In the genomic region with DNA sequence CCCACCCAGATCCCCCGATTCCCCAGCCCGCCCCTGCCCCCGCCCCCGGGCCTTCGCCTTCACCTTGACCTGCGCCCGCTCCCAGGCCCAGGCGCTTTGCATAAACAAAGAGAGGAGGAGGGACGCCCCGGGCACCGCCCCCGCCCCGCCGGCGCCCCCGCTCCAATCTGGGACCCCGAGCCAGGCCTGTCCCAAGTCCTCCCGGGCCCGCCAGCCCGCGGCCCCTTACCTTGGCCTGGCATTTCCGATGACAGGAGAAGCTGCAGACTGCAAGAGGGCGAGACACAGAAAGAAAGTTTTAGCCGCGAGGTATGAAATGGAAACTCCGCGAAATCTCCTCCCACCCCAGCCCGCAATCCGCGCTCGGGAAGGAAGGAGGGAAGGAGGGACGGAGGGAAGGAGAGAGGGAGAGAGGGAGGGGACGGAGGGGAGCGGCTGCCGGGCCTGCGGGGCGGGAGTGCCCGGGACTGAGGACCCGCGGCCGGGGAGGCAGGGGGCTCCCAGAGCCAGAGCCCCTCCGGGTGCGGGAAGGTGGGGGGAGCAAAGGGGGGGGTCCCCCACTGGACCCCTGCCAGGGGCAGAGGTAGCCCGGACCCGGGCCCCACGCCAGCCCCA, we compare ENCODE assay signal across 9 cellular contexts. TPM values are rescaled to one million over a fixed set of nuclear protein-coding genes. Genes with fewer than 3 reads are reported as not detected.
DNase-seq lines count a peak whose midpoint lies in the region; ATAC-seq and TF ChIP-seq lines count a peak whose summit lies in the region.
"Had no signal": no experiment of that assay in that cellular context is flagged by ENCODE, and none has a peak within 500 bp of the region (broad histone marks: within the 10 kb centered on the region; RNA-seq: fewer than 3 reads in every experiment).

No MANE protein-coding gene starts in this region.

- in situ Hi-C loops in brain microvascular endothelial cell (cut with HindIII; ENCODE audit: low pct_ligation_motif_present, low sequenced_read_pairs): no loop called here

- H2AK5ac ChIP-seq in trophoblast cell (ENCODE audit: low read length): no peak overlapping the region

- H3K4me1 ChIP-seq in GM23338 (ENCODE audit: insufficient read depth): peaks cover 15% of the 10 kb centered on the region
- peaks cover 4 to 14% of the 10 kb centered on the region in 2 experiments for H3K4me1 ChIP-seq in trophoblast cell (ENCODE audit: control insufficient read depth in 1 of 2, insufficient read depth in 2 of 2, low read length in 2 of 2)
- H3K4me1 ChIP-seq in MM.1S (ENCODE audit: low read length): no peaks in the 10 kb centered on the region

- H3K36me3 Mint-ChIP-seq in GM23338 (ENCODE audit: low read depth): peaks cover 5% of the 10 kb centered on the region; the same call in 2 of the 3 replicates

- H3K9me2 ChIP-seq in GM23338 (ENCODE audit: insufficient read depth) (no peaks in the 10 kb centered on the region), MM.1S (replicated peaks; ENCODE audit: insufficient read depth, low read length) (no peaks in the 10 kb centered on the region)

- peak overlapping the region; percentile 93 for H3K4me2 ChIP-seq in GM23338
- peak overlapping the region; percentile 61 for H3K4me2 ChIP-seq in trophoblast cell (ENCODE audit: low read length)
- no peak overlapping the region for H3K4me2 ChIP-seq in MM.1S (ENCODE audit: low read depth, low read length)
- H3K4me2 ChIP-seq: BLaER1 treated with 17β-estradiol and CSF1 and Interleukin-3, amounts not matched to agents 10 nM and 100 nM had no signal

- H2AFZ ChIP-seq in GM23338: peak overlapping the region; percentile 95
- no peak overlapping the region for H2AFZ ChIP-seq in trophoblast cell (ENCODE audit: insufficient read depth, low read length, poor library complexity)
- no peak overlapping the region for H2AFZ ChIP-seq in MM.1S (ENCODE audit: low read length)

- H3K27ac ChIP-seq in GM23338 (ENCODE audit: low read depth): no peak overlapping the region
- H3K27ac ChIP-seq in brain microvascular endothelial cell: no peak overlapping the region
- no peak overlapping the region for H3K27ac ChIP-seq in trophoblast cell (ENCODE audit: low read depth, low read length)
- H3K27ac ChIP-seq in MM.1S (ENCODE audit: low read length): no peak overlapping the region
- H3K27ac ChIP-seq: BLaER1 treated with 17β-estradiol and CSF1 and Interleukin-3, amounts not matched to agents 10 nM and 100 nM had no signal

- H3K79me2 ChIP-seq in GM23338 (replicated peaks; ENCODE audit: insufficient read depth): no peaks in the 10 kb centered on the region
- no peaks in the 10 kb centered on the region for H3K79me2 ChIP-seq in trophoblast cell (ENCODE audit: control insufficient read depth, insufficient read depth, low read length, poor library complexity)
- no peaks in the 10 kb centered on the region for H3K79me2 ChIP-seq in MM.1S (ENCODE audit: low read length)

- no peak overlapping the region for H3K14ac ChIP-seq in trophoblast cell (ENCODE audit: low read length)

- peak overlapping the region; percentile 0 for H4K91ac ChIP-seq in trophoblast cell (ENCODE audit: low read depth, low read length)

- H3K79me1 ChIP-seq in trophoblast cell (ENCODE audit: low read length): no peaks in the 10 kb centered on the region

- peak; percentile 90 for ATAC-seq in GM23338
- no peak for ATAC-seq in GM19324 (IDR thresholded peaks at IDR 0.05; ENCODE audit: low FRiP score, unreplicated experiment)
- no peak for ATAC-seq in GM18870 (IDR thresholded peaks at IDR 0.05; ENCODE audit: unreplicated experiment)
- no peak for ATAC-seq in HG03039 (IDR thresholded peaks at IDR 0.05; ENCODE audit: unreplicated experiment)

- H4K8ac ChIP-seq in trophoblast cell (ENCODE audit: low read depth, low read length): no peak overlapping the region

- H3K9me3 ChIP-seq in trophoblast cell (ENCODE audit: insufficient read depth, low read depth, low read length) (peaks cover 3% of the 10 kb centered on the region), MM.1S (replicated peaks; ENCODE audit: insufficient read depth, low read length) (no peaks in the 10 kb centered on the region)

- H2BK120ac ChIP-seq in trophoblast cell (ENCODE audit: insufficient read depth, low read length, poor library complexity): no peak overlapping the region

- H3K27me3 ChIP-seq in GM23338 (ENCODE audit: insufficient read depth) (peaks cover 20% of the 10 kb centered on the region), brain microvascular endothelial cell (replicated peaks) (no peaks in the 10 kb centered on the region), trophoblast cell (ENCODE audit: insufficient read depth, low read length) (no peaks in the 10 kb centered on the region), MM.1S (replicated peaks; ENCODE audit: insufficient read depth, low read length) (no peaks in the 10 kb centered on the region)
- H3K27me3 ChIP-seq: BLaER1 treated with 17β-estradiol and CSF1 and Interleukin-3, amounts not matched to agents 10 nM and 100 nM had no signal

- H3K36me3 ChIP-seq in GM23338 (ENCODE audit: insufficient read depth) (no peaks in the 10 kb centered on the region), brain microvascular endothelial cell (replicated peaks) (no peaks in the 10 kb centered on the region), trophoblast cell (ENCODE audit: control insufficient read depth in 1 of 2, insufficient read depth in 2 of 2, low read length in 2 of 2) (no peaks in the 10 kb centered on the region), MM.1S (replicated peaks; ENCODE audit: insufficient read depth, low read length) (no peaks in the 10 kb centered on the region)

- no peak overlapping the region for H3K4ac ChIP-seq in trophoblast cell (ENCODE audit: low read depth, low read length)

- peaks cover 15% of the 10 kb centered on the region; the same call in 2 of the 3 replicates for H3K4me1 Mint-ChIP-seq in GM23338

- WGBS in trophoblast cell (ENCODE audit: extremely low coverage, insufficient coverage, insufficient read length): no CpG with 5 or more reads among the region's 46 CpGs

- H4K20me1 ChIP-seq in GM23338 (replicated peaks; ENCODE audit: insufficient read depth) (no peaks in the 10 kb centered on the region; the same call in none of the 2 replicates), MM.1S (ENCODE audit: insufficient read depth, low read length) (no peaks in the 10 kb centered on the region)

- H2BK5ac ChIP-seq in trophoblast cell (ENCODE audit: low read depth, low read length, poor library complexity): no peak overlapping the region

- H3K18ac ChIP-seq in trophoblast cell (ENCODE audit: low read length): no peak overlapping the region

- H3K23ac ChIP-seq in trophoblast cell (ENCODE audit: low read length): no peak overlapping the region

- H3K27ac Mint-ChIP-seq in GM23338: no peak overlapping the region

- no peak for TF ChIP-seq CTCF in GM23338 (conservative IDR thresholded peaks at IDR 0.05; ENCODE audit: low read depth in 2 of 2)
- no peak for TF ChIP-seq CTCF in brain microvascular endothelial cell (IDR thresholded peaks at IDR 0.05; ENCODE audit: low read depth, low read length, missing control alignments)
- TF ChIP-seq CTCF in MM.1S (IDR thresholded peaks at IDR 0.05; ENCODE audit: low read length): no peak

- H3F3A ChIP-seq in GM23338 (replicated peaks; ENCODE audit: low read depth) (no peaks in the 10 kb centered on the region), MM.1S (ENCODE audit: insufficient read depth, low read length) (no peaks in the 10 kb centered on the region)

- H3K9me3 Mint-ChIP-seq in GM23338: peaks cover 2% of the 10 kb centered on the region; the same call in 1 of the 3 replicates

- DNase-seq in GM23338 (ENCODE audit: low spot score) (peak; percentile 86), brain microvascular endothelial cell (no peak), trophoblast cell (peak in 1 of 2 donors; percentile 37), MM.1S (no peak)

- peaks cover 7% of the 10 kb centered on the region for H3K27me3 Mint-ChIP-seq in GM23338 (ENCODE audit: insufficient read depth, low read depth, poor library complexity)

- no peak overlapping the region for H2BK12ac ChIP-seq in trophoblast cell (ENCODE audit: low read length)

- no peak overlapping the region; the same call in 1 of the 3 replicates for H3K4me3 Mint-ChIP-seq in GM23338

- H3K4me3 ChIP-seq in GM23338 (peak overlapping the region; percentile 96), brain microvascular endothelial cell (ENCODE audit: low read depth, low read length) (peak overlapping the region; percentile 54), iPS-11a (ENCODE audit: low read depth, low read length) (peak overlapping the region; percentile 57), trophoblast cell (ENCODE audit: low read depth, low read length) (peak overlapping the region; percentile 27), MM.1S (ENCODE audit: low read length) (no peak overlapping the region)
- H3K4me3 ChIP-seq: BLaER1 treated with 17β-estradiol and CSF1 and Interleukin-3, amounts not matched to agents 10 nM and 100 nM had no signal

- H4K12ac ChIP-seq in trophoblast cell (ENCODE audit: low read depth, low read length): no peak overlapping the region

- no peak overlapping the region for H3K9ac ChIP-seq in trophoblast cell (ENCODE audit: low read length)
- no peak overlapping the region for H3K9ac ChIP-seq in MM.1S (ENCODE audit: low read length)
- H3K9ac ChIP-seq: BLaER1 treated with 17β-estradiol and CSF1 and Interleukin-3, amounts not matched to agents 10 nM and 100 nM had no signal

TF ChIP-seq in GM23338, 12 proteins besides CTCF, POLR2A, EP300 and RAD21 (continues in another document):
- peak; percentile 19; the same call in 1 of the 2 replicates for TF ChIP-seq POLR2AphosphoS5 (IDR thresholded peaks at IDR 0.05; ENCODE audit: low read depth)

RNA-seq across cellular contexts. Expression of a gene that starts 24.2 kb away (rescaled TPM):
- total RNA-seq in GM23338 (2014; rRNA removed; shearing (Covaris generic)): 5.7 and 7.4 TPM in 2 replicates
- polyA plus RNA-seq in GM23338 (2016; fragmentation: Nextera tagmentation; extraction: Ambion mirVana): 1.3 and 2.0 TPM in 2 replicates
- 1.5 and 2.0 TPM in 2 replicates for polyA plus RNA-seq in trophoblast cell (2013)
